In the genomic region with DNA sequence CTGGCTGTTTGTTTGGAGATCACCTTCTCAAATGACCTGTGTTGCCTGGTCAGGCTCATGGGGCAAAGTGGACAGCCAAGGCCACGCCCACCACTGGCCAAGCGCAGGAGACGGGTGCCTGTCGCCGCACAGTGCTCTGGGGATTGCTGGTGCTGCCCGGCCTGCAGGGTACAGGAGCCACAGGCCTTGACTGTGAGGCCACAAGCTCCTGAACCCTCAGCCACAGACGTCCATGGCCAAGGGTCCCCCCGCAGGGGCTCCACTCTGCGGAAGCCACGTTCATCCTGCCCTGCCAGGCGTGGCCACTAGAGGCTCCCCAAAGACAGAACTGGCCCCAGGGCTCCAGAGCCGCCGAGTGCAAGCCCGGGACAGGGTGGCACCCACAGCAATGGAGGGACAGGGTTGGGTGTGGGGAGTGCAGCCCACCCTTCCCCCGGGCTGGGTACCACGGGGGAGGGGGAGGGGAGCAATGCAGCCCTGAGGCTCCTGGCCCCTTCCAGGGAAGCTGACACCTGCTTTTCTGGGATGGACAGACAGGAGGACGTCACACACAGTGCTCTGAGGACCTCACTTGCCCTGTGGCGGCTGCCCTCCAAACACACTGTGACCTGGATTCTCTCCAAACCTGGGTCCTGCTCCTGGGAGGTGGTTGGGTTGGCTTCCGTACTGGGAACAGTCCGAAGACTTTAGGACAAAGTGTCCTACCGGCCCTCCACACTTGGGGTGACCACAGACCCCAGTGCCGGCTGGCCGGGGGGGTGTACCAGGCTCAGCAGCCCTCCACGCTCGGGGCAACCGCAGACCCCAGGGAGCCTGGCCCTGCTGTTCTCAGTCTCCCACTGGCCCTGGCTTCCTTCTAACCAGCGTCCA, we compare ENCODE assay signal across 9 cellular contexts. TPM values are rescaled to one million over a fixed set of nuclear protein-coding genes. Genes with fewer than 3 reads are reported as not detected.
DNase-seq lines count a peak whose midpoint lies in the region; ATAC-seq, FAIRE-seq and TF ChIP-seq lines count a peak whose summit lies in the region.
"Had no signal": no experiment of that assay in that cellular context is flagged by ENCODE, and none has a peak within 500 bp of the region (broad histone marks: within the 10 kb centered on the region; RNA-seq: fewer than 3 reads in every experiment).

No MANE protein-coding gene starts in this region.

- peaks cover 9% of the 10 kb centered on the region for H3K4me1 Mint-ChIP-seq in HFFc6 (ENCODE audit: low read depth)

- H3K4me2 ChIP-seq in keratinocyte (ENCODE audit: control insufficient read depth, extremely low read depth, insufficient read depth, low read depth, low read length): no peak overlapping the region

- H3K4me3 Mint-ChIP-seq in HFFc6: no peak overlapping the region

- H3K4me3 ChIP-seq in WI38 (ENCODE audit: low read depth, low read length) (no peak overlapping the region), cardiac fibroblast (replicated peaks in 1 of 2; ENCODE audit: low read depth in 2 of 2, low read length in 2 of 2) (peak overlapping the region in 1 of 2 donors; percentile 30), keratinocyte (ENCODE audit: control insufficient read depth in 2 of 3, extremely low read depth in 1 of 3, insufficient read depth in 2 of 3, low read depth in 1 of 3, low read length in 3 of 3) (no peak overlapping the region)

- H3K27ac ChIP-seq in keratinocyte (ENCODE audit: control insufficient read depth, insufficient read depth, low read length): no peak overlapping the region

- H3K36me3 Mint-ChIP-seq in HFFc6 (ENCODE audit: low read depth): peaks cover 5% of the 10 kb centered on the region; the same call in 1 of the 2 replicates

- TF ChIP-seq CTCF in HFFc6 (IDR thresholded peaks at IDR 0.05): peak; percentile 94
- TF ChIP-seq CTCF in WI38 (IDR thresholded peaks at IDR 0.05; ENCODE audit: low read depth, low read length): peak; percentile 98
- peak; percentile 96 for TF ChIP-seq CTCF in cardiac fibroblast (IDR thresholded peaks at IDR 0.05; ENCODE audit: low read depth, low read length)
- peak in 2 of 3 experiments; percentile 84 to 97 for TF ChIP-seq CTCF in keratinocyte (optimal IDR thresholded peaks at IDR 0.05 in 1 of 3, IDR thresholded peaks at IDR 0.05 in 1 of 3, conservative IDR thresholded peaks at IDR 0.05 in 1 of 3; ENCODE audit: extremely low read depth in 1 of 3, insufficient read depth in 2 of 3, low read length in 3 of 3)

- H3K9me1 ChIP-seq in keratinocyte (ENCODE audit: control insufficient read depth, extremely low read depth, insufficient read depth, low read length): no peaks in the 10 kb centered on the region

- no peak for ATAC-seq in HG02588 (IDR thresholded peaks at IDR 0.05; ENCODE audit: unreplicated experiment)

- H3K27me3 ChIP-seq in keratinocyte (ENCODE audit: control insufficient read depth, extremely low read depth, insufficient read depth, low read length): peaks cover 29% of the 10 kb centered on the region

- no peaks in the 10 kb centered on the region for H3K9me3 ChIP-seq in keratinocyte (ENCODE audit: control insufficient read depth, low read depth, low read length)

- no peak overlapping the region for H3K27ac Mint-ChIP-seq in HFFc6

- H2AFZ ChIP-seq in keratinocyte (ENCODE audit: control insufficient read depth, low read length): no peak overlapping the region

- no peaks in the 10 kb centered on the region for H3K9me3 Mint-ChIP-seq in HFFc6

- peaks cover 13% of the 10 kb centered on the region for H3K4me1 ChIP-seq in keratinocyte (ENCODE audit: control insufficient read depth, extremely low read depth, insufficient read depth, low read length)

- H3K79me2 ChIP-seq in keratinocyte (ENCODE audit: control insufficient read depth, insufficient read depth, low read length): no peaks in the 10 kb centered on the region

- dilution Hi-C loops in keratinocyte (cut with MboI; ENCODE audit: extremely low pct_ligation_motif_present, low sequenced_read_pairs): no loop called here

- DNase-seq in ELF-1 (ENCODE audit: low read depth, low spot score) (peak; percentile 75), HFFc6 (peak; percentile 49), NCI-H1930 (lab: John Stamatoyannopoulos, UW) (peak; percentile 74 to 81), cardiac fibroblast (ENCODE audit: low read depth in 2 of 2) (peak; percentile 62 to 66), keratinocyte (ENCODE audit: low read depth, low spot score) (no peak)
- DNase-seq in stimulated activated CD4-positive, alpha-beta T cell treated with anti-CD3 and anti-CD28 coated beads, Interleukin-1b, Interleukin-23, amount 100 ng/mL, for 1 hour (ENCODE audit: low read depth in 2 of 2): peak; percentile 32 to 34

- peaks cover 3% of the 10 kb centered on the region for H4K20me1 ChIP-seq in keratinocyte (ENCODE audit: control insufficient read depth, extremely low read depth, insufficient read depth, low read length)

- peak overlapping the region; percentile 66 for H3K9ac ChIP-seq in keratinocyte (ENCODE audit: control insufficient read depth, extremely low read depth, insufficient read depth, low read length)

- no peak for FAIRE-seq in keratinocyte (lab: Jason Lieb, UNC)
- FAIRE-seq: islet of Langerhans had no signal

- peaks cover 3% of the 10 kb centered on the region for H3K27me3 Mint-ChIP-seq in HFFc6 (ENCODE audit: insufficient read depth)

- peaks cover 2 to 5% of the 10 kb centered on the region in 2 experiments for H3K36me3 ChIP-seq in keratinocyte (ENCODE audit: control insufficient read depth in 2 of 2, extremely low read depth in 1 of 2, insufficient read depth in 2 of 2, low read length in 2 of 2)

RNA-seq across cellular contexts. Expression of gene TPPP, which starts 21.5 kb away (rescaled TPM):
- under 1 TPM; 0.19 to 0.43 (median 0.30) TPM for total RNA-seq in HFFc6 (2021; fragmentation: NEBNext Ultra II Directional; extraction: Animal tissue kit (Norgen Biotek cat#: 25700))
- polyA plus RNA-seq in keratinocyte: 0.88 to 2.5 TPM (median 1.1 TPM) in 3 replicates
- 1.4 TPM for polyA plus RNA-seq in keratinocyte (2011; ENCODE audit: low read depth)
- 1.5 and 2.7 TPM in 2 replicates for polyA plus RNA-seq in keratinocyte (2011; cell fraction: cytosol; rRNA removed)
- 3.6 and 4.5 TPM in 2 replicates for polyA plus RNA-seq in keratinocyte (2011; cell fraction: nucleus; rRNA removed)
- polyA plus RNA-seq in keratinocyte (2012; ENCODE audit: low replicate concordance): 1.6 and 2.7 TPM in 2 replicates
- 1.9 to 4.3 TPM (median 2.6 TPM) in 3 replicates for polyA minus RNA-seq in keratinocyte
- 5.9 TPM for polyA minus RNA-seq in keratinocyte (2011; cell fraction: cytosol; rRNA and poly(A)+ RNA removed)
- 4.0 and 4.1 TPM in 2 replicates for polyA minus RNA-seq in keratinocyte (2011; cell fraction: nucleus; rRNA and poly(A)+ RNA removed)

RNA-seq across cellular contexts. Expression of gene CEP72, which starts 59.6 kb away (rescaled TPM):
- 1 to 10 TPM; 2.9 to 5.0 (median 4.0) TPM for total RNA-seq in HFFc6 (2021; fragmentation: NEBNext Ultra II Directional; extraction: Animal tissue kit (Norgen Biotek cat#: 25700))
- 4.0 to 4.5 TPM (median 4.3 TPM) in 3 replicates for polyA plus RNA-seq in keratinocyte
- 7.1 TPM for polyA plus RNA-seq in keratinocyte (2011; ENCODE audit: low read depth)
- 2.1 and 3.0 TPM in 2 replicates for polyA plus RNA-seq in keratinocyte (2011; cell fraction: cytosol; rRNA removed)
- 10.6 and 12.5 TPM in 2 replicates for polyA plus RNA-seq in keratinocyte (2011; cell fraction: nucleus; rRNA removed)
- 3.3 and 4.3 TPM in 2 replicates for polyA plus RNA-seq in keratinocyte (2012; ENCODE audit: low replicate concordance)
- 5.4 to 15.5 TPM (median 7.6 TPM) in 3 replicates for polyA minus RNA-seq in keratinocyte
- 4.0 TPM for polyA minus RNA-seq in keratinocyte (2011; cell fraction: cytosol; rRNA and poly(A)+ RNA removed)
- polyA minus RNA-seq in keratinocyte (2011; cell fraction: nucleus; rRNA and poly(A)+ RNA removed): 6.0 and 6.4 TPM in 2 replicates
